20 cellular contexts compared by ENCODE assay signal in genomic region chr12:14981049-14981448, GRCh38. TPM values are rescaled to one million over a fixed set of nuclear protein-coding genes. Genes with fewer than 3 reads are reported as not detected.
DNase-seq lines count a peak whose midpoint lies in the region; ATAC-seq and TF ChIP-seq lines count a peak whose summit lies in the region.
"Had no signal": no experiment of that assay in that cellular context is flagged by ENCODE, and none has a peak within 500 bp of the region (broad histone marks: within the 10 kb centered on the region; RNA-seq: fewer than 3 reads in every experiment).

No MANE protein-coding gene starts in this region.

- peak overlapping the region in 2 of 3 donors; percentile 57 to 80 for H3K27ac Mint-ChIP-seq in CD4-positive, CD25-positive, alpha-beta regulatory T cell
- H3K27ac Mint-ChIP-seq in memory B cell, result no peak overlapping the region
- H3K27ac Mint-ChIP-seq: activated CD4-positive, alpha-beta memory T cell treated with anti-CD3 and anti-CD28 coated beads, Interleukin-2, amount 10 ng/mL, durations not matched to agents 7 days and 5 days; nephron progenitor cell had no signal

- no peaks in the 10 kb centered on the region for H3K36me3 Mint-ChIP-seq in CD4-positive, CD25-positive, alpha-beta regulatory T cell
- H3K36me3 Mint-ChIP-seq in memory B cell, result no peaks in the 10 kb centered on the region

- H3K4me3 ChIP-seq in CD4-positive, CD25-positive, alpha-beta regulatory T cell (ENCODE audit: low read depth, low read length), result no peak overlapping the region
- no peak overlapping the region for H3K4me3 ChIP-seq in H7 (ENCODE audit: insufficient read depth, low read depth, low read length)
- H3K4me3 ChIP-seq in foreskin fibroblast (ENCODE audit: low read depth in 1 of 2, low read length in 2 of 2), result no peak overlapping the region
- H3K4me3 ChIP-seq: SK-N-MC had no signal

- H3K27ac ChIP-seq in CD4-positive, CD25-positive, alpha-beta regulatory T cell (ENCODE audit: insufficient read depth, low read length, poor library complexity, severe bottlenecking), result no peak overlapping the region
- H3K27ac ChIP-seq: SK-N-MC had no signal

- peaks cover 0 to 1% (median 0%) of the 10 kb centered on the region in 7 donors for H3K9me3 Mint-ChIP-seq in CD4-positive, CD25-positive, alpha-beta regulatory T cell
- H3K9me3 Mint-ChIP-seq in memory B cell, result no peaks in the 10 kb centered on the region
- H3K9me3 Mint-ChIP-seq: activated CD4-positive, alpha-beta memory T cell treated with anti-CD3 and anti-CD28 coated beads, Interleukin-2, amount 10 ng/mL, durations not matched to agents 7 days and 5 days; nephron progenitor cell had no signal

- peaks cover 21% of the 10 kb centered on the region for H3K4me1 ChIP-seq in CD4-positive, CD25-positive, alpha-beta regulatory T cell (ENCODE audit: control insufficient read depth, insufficient read depth, low read length, poor library complexity, severe bottlenecking)
- H3K4me1 ChIP-seq: BE2C had no signal

- no peak for TF ChIP-seq CTCF in foreskin fibroblast (IDR thresholded peaks at IDR 0.05; ENCODE audit: low read depth, low read length)

- H3K4me3 Mint-ChIP-seq in CD4-positive, CD25-positive, alpha-beta regulatory T cell, result no peak overlapping the region
- no peak overlapping the region for H3K4me3 Mint-ChIP-seq in memory B cell
- H3K4me3 Mint-ChIP-seq: activated CD4-positive, alpha-beta memory T cell treated with anti-CD3 and anti-CD28 coated beads, Interleukin-2, amount 10 ng/mL, durations not matched to agents 7 days and 5 days; nephron progenitor cell had no signal

- H3K27me3 ChIP-seq in CD4-positive, CD25-positive, alpha-beta regulatory T cell (ENCODE audit: control insufficient read depth, insufficient read depth, low read length), result no peaks in the 10 kb centered on the region
- H3K27me3 ChIP-seq in H7 (ENCODE audit: control insufficient read depth, insufficient read depth, low read length), result no peaks in the 10 kb centered on the region
- H3K27me3 ChIP-seq: BE2C had no signal

- peak; percentile 15 to 36 for ATAC-seq in CD4-positive, CD25-positive, alpha-beta regulatory T cell (ENCODE audit: low read depth in 2 of 2)
- ATAC-seq in HG03097 (IDR thresholded peaks at IDR 0.05; ENCODE audit: low FRiP score, unreplicated experiment) (peak; percentile 49), memory B cell (ENCODE audit: low read depth) (peak; percentile 84), GM19455 (IDR thresholded peaks at IDR 0.05; ENCODE audit: unreplicated experiment) (no peak)

- no peaks in the 10 kb centered on the region for H3K36me3 ChIP-seq in CD4-positive, CD25-positive, alpha-beta regulatory T cell (ENCODE audit: control insufficient read depth, insufficient read depth, low read length)
- no peaks in the 10 kb centered on the region for H3K36me3 ChIP-seq in H7 (replicated peaks; ENCODE audit: control insufficient read depth, insufficient read depth, low read length)
- H3K36me3 ChIP-seq: BE2C had no signal

- peaks cover 6% of the 10 kb centered on the region for H3K27me3 Mint-ChIP-seq in CD4-positive, CD25-positive, alpha-beta regulatory T cell
- H3K27me3 Mint-ChIP-seq in memory B cell, result no peaks in the 10 kb centered on the region
- H3K27me3 Mint-ChIP-seq: activated CD4-positive, alpha-beta memory T cell treated with anti-CD3 and anti-CD28 coated beads, Interleukin-2, amount 10 ng/mL, durations not matched to agents 7 days and 5 days had no signal

- DNase-seq in CD4-positive, CD25-positive, alpha-beta regulatory T cell, result no peak
- DNase-seq in SIG-M5 treated with dmso at 0.1 percent for 504 hours (lab: John Stamatoyannopoulos, UW; ENCODE audit: unreplicated experiment), result peak; percentile 98
- DNase-seq in memory B cell (ENCODE audit: low spot score in 2 of 2), result no peak
- DNase-seq in H7, result no peak
- no peak for DNase-seq in foreskin fibroblast
- no peak for DNase-seq in stimulated activated CD4-positive, alpha-beta T cell treated with anti-CD3 and anti-CD28 coated beads, Interleukin-4, amount 100 ng/mL, for 24 hours
- DNase-seq: activated CD4-positive, alpha-beta memory T cell treated with anti-CD3 and anti-CD28 coated beads, Interleukin-2, amount 10 ng/mL, durations not matched to agents 7 days and 5 days; BE2C; DMS53; NCI-H1092; nephron progenitor cell; substantia nigra had no signal

- H3K4me1 Mint-ChIP-seq in CD4-positive, CD25-positive, alpha-beta regulatory T cell, result peaks cover 31 to 62% (median 52%) of the 10 kb centered on the region in 4 donors
- H3K4me1 Mint-ChIP-seq in memory B cell, result peaks cover 37% of the 10 kb centered on the region

- no peaks in the 10 kb centered on the region for H3K9me3 ChIP-seq in CD4-positive, CD25-positive, alpha-beta regulatory T cell (ENCODE audit: control insufficient read depth in 2 of 2, low read length in 2 of 2)
- H3K9me3 ChIP-seq: BE2C had no signal

RNA-seq across cellular contexts. Expression of gene PDE6H, which starts 8.2 kb away (rescaled TPM):
- total RNA-seq in CD4-positive, CD25-positive, alpha-beta regulatory T cell, result not detected
- polyA plus RNA-seq in CD4-positive, CD25-positive, alpha-beta regulatory T cell, result not detected
- total RNA-seq in H7 (2014; rRNA removed; shearing (Covaris generic)), result not detected in 2 replicates
- total RNA-seq: activated CD4-positive, alpha-beta memory T cell treated with anti-CD3 and anti-CD28 coated beads, Interleukin-2, amount 10 ng/mL, durations not matched to agents 7 days and 5 days; cerebellum; fibroblast of villous mesenchyme; H4; liver; pulmonary artery endothelial cell had no signal
- polyA plus RNA-seq: liver had no signal

RNA-seq across cellular contexts. Expression of gene ARHGDIB, which starts 19.6 kb away (rescaled TPM):
- total RNA-seq in CD4-positive, CD25-positive, alpha-beta regulatory T cell, result 1,263 TPM
- polyA plus RNA-seq in CD4-positive, CD25-positive, alpha-beta regulatory T cell, result 1,000 to 10,000 TPM; 3,550 to 4,641 (median 3,982) TPM
- 0.89 and 2.1 TPM in 2 replicates for total RNA-seq in H7 (2014; rRNA removed; shearing (Covaris generic))

RNA-seq across cellular contexts. Expression of gene ERP27, which starts 42.7 kb away (rescaled TPM):
- 25.4 TPM for total RNA-seq in CD4-positive, CD25-positive, alpha-beta regulatory T cell
- 1 to 10 TPM; 5.3 to 8.0 (median 6.2) TPM for polyA plus RNA-seq in CD4-positive, CD25-positive, alpha-beta regulatory T cell
- not detected in 2 replicates for total RNA-seq in H7 (2014; rRNA removed; shearing (Covaris generic))
- total RNA-seq: cerebellum, fibroblast of villous mesenchyme, H4 had no signal

Comparison
In these comparisons a context has a peak if more than half of its experiments do, and no peak if none do; other contexts are left out.
1. RNA of gene ARHGDIB, which starts 19.6 kb away (total RNA-seq): 1,263 TPM in CD4-positive, CD25-positive, alpha-beta regulatory T cell (single experiment); 0.89 to 2.1 TPM in H7; every median in the first group is over 100 times any median in the second.
2. RNA of gene ERP27, which starts 42.7 kb away (total RNA-seq): 25.4 TPM in CD4-positive, CD25-positive, alpha-beta regulatory T cell (single experiment); not detected in H7; every median in the first group is over 10 times any median in the second.